In genomic region chr20:58642465-58642864, GRCh38 we compare ENCODE assay signal across 35 cellular contexts.
"Had no signal": no experiment of that assay in that cellular context is flagged by ENCODE, and none has a peak within 500 bp of the region (broad histone marks: within the 10 kb centered on the region; RNA-seq: fewer than 3 reads in every experiment).

No MANE protein-coding gene starts in this region.

- H3K27me3 ChIP-seq: brain microvascular endothelial cell, MG63, Peyer's patch had no signal

- H3K27ac ChIP-seq: brain microvascular endothelial cell, Peyer's patch, VCaP had no signal

- DNase-seq: activated CD4-positive, alpha-beta T cell treated with anti-CD3 and anti-CD28 coated beads for 1 hour; activated CD4-positive, alpha-beta T cell treated with anti-CD3 and anti-CD28 coated beads for 48 hours; activated CD4-positive, alpha-beta T cell treated with anti-CD3 and anti-CD28 coated beads, Interleukin-2, amount 50 U/mL, for 4 hours; activated CD4-positive, CD25-positive, alpha-beta regulatory T cell; activated CD8-positive, alpha-beta T cell treated with anti-CD3 and anti-CD28 coated beads for 36 hours; activated naive CD4-positive, alpha-beta T cell; activated naive CD4-positive, alpha-beta T cell treated with anti-CD3 and anti-CD28 coated beads, Interleukin-2, amount 50 U/mL, for 16 hours; activated naive CD8-positive, alpha-beta T cell treated with anti-CD3 and anti-CD28 coated beads for 36 hours; activated T-cell treated with anti-CD3 and anti-CD28 coated beads, Interleukin-2, amount 50 U/mL, for 1 hour; amniotic stem cell; aorta; brain microvascular endothelial cell; central memory CD4-positive, alpha-beta T cell; Kasumi-1; KG1; MG63; NCI-H1048; NCI-H1105 treated with DMSO at 0.1 percent for 48 hours; NCI-H1436 treated with DMSO at 0.1 percent for 48 hours; NCI-H1694 treated with DMSO at 0.1 percent for 48 hours; NCI-H2029; NCI-H345; NCI-H524 treated with DMSO at 0.1 percent for 48 hours; NK-92 treated with Interleukin-12 subunit alpha and Interleukin-12 subunit beta, amount 100 ng/mL, for 24 hours; PC-3; RPMI8226; SIG-M5; T-cell; T-helper 2 cell; T-helper 9 cell had no signal

- H3K4me1 ChIP-seq: Peyer's patch had no signal

- H3K27ac Mint-ChIP-seq: activated CD8-positive, alpha-beta T cell treated with anti-CD3 and anti-CD28 coated beads for 36 hours; activated naive CD8-positive, alpha-beta T cell treated with anti-CD3 and anti-CD28 coated beads for 36 hours; activated T-helper 1 cell treated with anti-CD3 and anti-CD28 coated beads, Interleukin-12 subunit alpha, Interleukin-12 subunit beta, Interleukin-2, Interleukin-4 antibody, amounts not matched to agents 30 ng/mL and 10 ng/mL and 1 ng/mL, durations not matched to agents 14 hours and 24 hours and 36 hours; T-cell had no signal

- H3K9me3 Mint-ChIP-seq: activated CD8-positive, alpha-beta T cell treated with anti-CD3 and anti-CD28 coated beads for 36 hours; activated naive CD8-positive, alpha-beta T cell treated with anti-CD3 and anti-CD28 coated beads for 36 hours; activated T-helper 1 cell treated with anti-CD3 and anti-CD28 coated beads, Interleukin-12 subunit alpha, Interleukin-12 subunit beta, Interleukin-2, Interleukin-4 antibody, amounts not matched to agents 30 ng/mL and 10 ng/mL and 1 ng/mL, durations not matched to agents 14 hours and 24 hours and 36 hours; T-cell had no signal

- H3K36me3 Mint-ChIP-seq: activated naive CD8-positive, alpha-beta T cell treated with anti-CD3 and anti-CD28 coated beads for 36 hours; T-cell had no signal

- H3K9me3 ChIP-seq: MG63, Peyer's patch had no signal

- H3K4me3 Mint-ChIP-seq: activated CD8-positive, alpha-beta T cell treated with anti-CD3 and anti-CD28 coated beads for 36 hours; activated naive CD8-positive, alpha-beta T cell treated with anti-CD3 and anti-CD28 coated beads for 36 hours; activated T-helper 1 cell treated with anti-CD3 and anti-CD28 coated beads, Interleukin-12 subunit alpha, Interleukin-12 subunit beta, Interleukin-2, Interleukin-4 antibody, amounts not matched to agents 30 ng/mL and 10 ng/mL and 1 ng/mL, durations not matched to agents 14 hours and 24 hours and 36 hours; T-cell had no signal

- H3K27me3 Mint-ChIP-seq: activated CD8-positive, alpha-beta T cell treated with anti-CD3 and anti-CD28 coated beads for 36 hours had no signal

- ATAC-seq: activated CD8-positive, alpha-beta T cell treated with anti-CD3 and anti-CD28 coated beads for 36 hours; PC-3; Right ventricle myocardium inferior; SK-N-SH treated with all-trans-retinoic acid at 6 μM for 48 hours; T-cell had no signal
